In the genomic region with DNA sequence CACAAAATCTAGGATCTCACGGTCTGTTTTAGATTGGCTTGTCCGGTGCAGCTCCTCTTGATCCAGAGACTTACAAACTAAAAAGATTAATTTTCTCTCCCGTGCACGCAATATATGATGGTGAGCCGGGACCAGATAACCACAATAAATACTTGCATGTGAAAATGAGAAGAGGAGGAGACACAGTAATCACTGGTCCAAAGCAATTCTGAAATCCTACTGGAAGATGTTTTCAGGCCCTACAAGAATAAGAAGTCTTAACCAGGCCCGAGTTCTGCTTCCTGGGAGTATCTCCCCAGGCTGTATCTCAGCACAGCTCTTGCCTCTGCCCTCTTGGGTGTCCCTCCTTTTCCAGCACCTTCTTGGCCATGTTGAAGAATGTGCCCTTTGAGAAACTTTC, we compare ENCODE assay signal across 1 cellular context.
TF ChIP-seq lines count a peak whose summit lies in the region.

No MANE protein-coding gene starts in this region.

TF ChIP-seq in H1, 55 proteins besides CTCF, POLR2A, EP300 and RAD21:
- TF ChIP-seq CTBP2 (IDR thresholded peaks at IDR 0.05; ENCODE audit: borderline replicate concordance, insufficient read depth, insufficient read length, low read length) (no peak), JUN (IDR thresholded peaks at IDR 0.05; ENCODE audit: low read depth, low read length) (no peak), PHF8 (conservative IDR thresholded peaks at IDR 0.05; ENCODE audit: low read depth, low read length) (no peak), BACH1 (IDR thresholded peaks at IDR 0.05; ENCODE audit: low read length) (no peak)
- TF ChIP-seq, protein P1, sequence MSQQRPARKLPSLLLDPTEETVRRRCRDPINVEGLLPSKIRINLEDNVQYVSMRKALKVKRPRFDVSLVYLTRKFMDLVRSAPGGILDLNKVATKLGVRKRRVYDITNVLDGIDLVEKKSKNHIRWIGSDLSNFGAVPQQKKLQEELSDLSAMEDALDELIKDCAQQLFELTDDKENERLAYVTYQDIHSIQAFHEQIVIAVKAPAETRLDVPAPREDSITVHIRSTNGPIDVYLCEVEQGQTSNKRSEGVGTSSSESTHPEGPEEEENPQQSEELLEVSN (IDR thresholded peaks at IDR 0.05), result no peak
